26 cellular contexts compared by ENCODE assay signal in genomic region chr14:102057480-102058114, GRCh38. TPM values are rescaled to one million over a fixed set of nuclear protein-coding genes. Genes with fewer than 3 reads are reported as not detected.
DNase-seq lines count a peak whose midpoint lies in the region; ATAC-seq, FAIRE-seq and TF ChIP-seq lines count a peak whose summit lies in the region.
"Had no signal": no experiment of that assay in that cellular context is flagged by ENCODE, and none has a peak within 500 bp of the region (broad histone marks: within the 10 kb centered on the region; RNA-seq: fewer than 3 reads in every experiment).

No MANE protein-coding gene starts in this region.

- WGBS in H1 (ENCODE audit: extremely low coverage in 1 of 2, insufficient coverage in 1 of 2, insufficient read length in 1 of 2, insufficient replicate concordance in 2 of 2, low coverage in 1 of 2, low lambda C conversion rate in 2 of 2, missing lambda C conversion rate in 1 of 2), 2 experiments, result 83% methylated on average over 10 of the region's 10 CpGs; no CpG with 5 or more reads in 1 of the 2 experiments
- 62 to 64% methylated on average over 10 of the region's 10 CpGs for WGBS in thyroid gland, 2 donors

- H2BK12ac ChIP-seq in H1 (ENCODE audit: low read depth, low read length), result peak overlapping the region; percentile 55; the same call in 1 of the 2 replicates

- H3K18ac ChIP-seq in H1 (ENCODE audit: extremely low read depth, low read length), result no peak overlapping the region

- no peak overlapping the region for H3K4ac ChIP-seq in H1 (replicated peaks; ENCODE audit: insufficient read length, low read depth, low read length)

- no peak for TF ChIP-seq POLR2A in H1 (IDR thresholded peaks at IDR 0.05; ENCODE audit: control extremely low read depth in 1 of 2, low read depth in 2 of 2, low read length in 2 of 2)
- no peak for TF ChIP-seq POLR2A in thyroid gland (IDR thresholded peaks at IDR 0.05)

- intact Hi-C loops in Calu3 (cut with micrococcal nuclease; ENCODE audit: unreplicated experiment), result no loop called here
- intact Hi-C loops in PC-3 (cut with micrococcal nuclease), result no loop called here
- intact Hi-C loops in thyroid gland (cut with DNase I), result no loop called here

- peaks cover 10% of the 10 kb centered on the region for H3K36me3 ChIP-seq in PC-3 (ENCODE audit: low read depth, low read length)
- H3K36me3 ChIP-seq in H1 (ENCODE audit: control insufficient read depth in 2 of 4, insufficient read depth in 4 of 4, low read length in 3 of 4), result peaks cover 0 to 3% (median 1%) of the 10 kb centered on the region in 4 experiments; a peak in 2 of 8 replicates
- peaks cover 1 to 2% of the 10 kb centered on the region in 2 donors for H3K36me3 ChIP-seq in thyroid gland

- TSS peak; percentile 22 for BruUV-seq in Calu3 (replicated peaks; lab: Mats Ljungman, UMichigan)
- no TSS peak for BruUV-seq in PC-3 (replicated peaks; lab: Mats Ljungman, UMichigan)

- H3K9me3 ChIP-seq in PC-3 (ENCODE audit: low read length) (no peaks in the 10 kb centered on the region), H1 (ENCODE audit: insufficient read depth in 2 of 2, low read depth in 1 of 2, low read length in 1 of 2) (no peaks in the 10 kb centered on the region), thyroid gland (no peaks in the 10 kb centered on the region)
- H3K9me3 ChIP-seq: gastrocnemius medialis, tibial artery had no signal

- no peak overlapping the region for H2AK5ac ChIP-seq in H1 (ENCODE audit: low read depth, low read length)

- FAIRE-seq in H1 (lab: Jason Lieb, UNC), result no peak

- CTCF ChIA-PET in Calu3 (lab: Charles Lee), result no interaction called here
- CTCF ChIA-PET in PC-3 (lab: Charles Lee), result no interaction called here
- CTCF ChIA-PET in H1 (lab: Charles Lee; ENCODE audit: partially characterized antibody), result interaction anchor here (1.3 to 2.1 kb wide), 2 partner anchors 8 to 39 kb away, joined by 4 to 8 read pairs; no protein-coding TSS in a partner anchor

- H3K9me3 Mint-ChIP-seq in Calu3 (ENCODE audit: low read depth, unreplicated experiment), result no peaks in the 10 kb centered on the region
- H3K9me3 Mint-ChIP-seq in nephron progenitor cell, result no peaks in the 10 kb centered on the region
- H3K9me3 Mint-ChIP-seq: activated CD4-positive, alpha-beta memory T cell treated with anti-CD3 and anti-CD28 coated beads, Interleukin-2, amount 10 ng/mL, durations not matched to agents 7 days and 5 days; activated naive CD8-positive, alpha-beta T cell treated with anti-CD3 and anti-CD28 coated beads, Interleukin-2, amount 10 ng/mL, durations not matched to agents 7 days and 5 days had no signal

- H3K56ac ChIP-seq in H1 (replicated peaks; ENCODE audit: insufficient read length, low read depth, low read length), result no peak overlapping the region

- no peak overlapping the region for H2AFZ ChIP-seq in PC-3 (ENCODE audit: low read length)
- H2AFZ ChIP-seq in H1 (ENCODE audit: low read length), result peak overlapping the region; percentile 20; the same call in 1 of the 2 replicates

- no peak overlapping the region for H2BK120ac ChIP-seq in H1 (replicated peaks; ENCODE audit: low read depth, low read length)

- H3K4me3 Mint-ChIP-seq in Calu3 (ENCODE audit: low read depth, unreplicated experiment) (no peak overlapping the region), nephron progenitor cell (peak overlapping the region; percentile 54)
- H3K4me3 Mint-ChIP-seq: activated CD4-positive, alpha-beta memory T cell treated with anti-CD3 and anti-CD28 coated beads, Interleukin-2, amount 10 ng/mL, durations not matched to agents 7 days and 5 days; activated naive CD8-positive, alpha-beta T cell treated with anti-CD3 and anti-CD28 coated beads, Interleukin-2, amount 10 ng/mL, durations not matched to agents 7 days and 5 days; T-helper 17 cell had no signal

- H3K4me1 Mint-ChIP-seq in Calu3 (ENCODE audit: low read depth, unreplicated experiment) (no peaks in the 10 kb centered on the region), nephron progenitor cell (peaks cover 54% of the 10 kb centered on the region)

- H3K9ac ChIP-seq in PC-3 (ENCODE audit: low read length) (no peak overlapping the region), H1 (replicated peaks in 1 of 4; ENCODE audit: extremely low read depth in 1 of 4, low read depth in 3 of 4, low read length in 3 of 4) (no peak overlapping the region)

- H4K8ac ChIP-seq in H1 (ENCODE audit: extremely low read depth, insufficient read depth, low read length), result no peak overlapping the region

- no peak overlapping the region for H3K4me3 ChIP-seq in PC-3 (ENCODE audit: low read length)
- H3K4me3 ChIP-seq in H1 (ENCODE audit: extremely low read depth in 1 of 4, insufficient read depth in 2 of 4, low read depth in 3 of 4, low read length in 4 of 4), result no peak overlapping the region
- H3K4me3 ChIP-seq in thyroid gland (replicated peaks in 1 of 3), result no peak overlapping the region
- H3K4me3 ChIP-seq: gastrocnemius medialis, tibial artery had no signal

- no peaks in the 10 kb centered on the region for H3K9me2 ChIP-seq in PC-3 (replicated peaks; ENCODE audit: low read length)

- H3K27me3 Mint-ChIP-seq in Calu3 (ENCODE audit: unreplicated experiment), result no peaks in the 10 kb centered on the region
- H3K27me3 Mint-ChIP-seq in nephron progenitor cell (ENCODE audit: low read depth, poor library complexity), result peaks cover 10% of the 10 kb centered on the region
- H3K27me3 Mint-ChIP-seq: T-helper 17 cell had no signal

- POLR2A ChIA-PET in PC-3 (lab: Charles Lee; ENCODE audit: unreplicated experiment) (no interaction called here), H1 (lab: Charles Lee; ENCODE audit: partially characterized antibody) (interaction anchor here (0.6 to 1.1 kb wide), 4 partner anchors 21 to 279 kb away, joined by 3 read pairs; no protein-coding TSS in a partner anchor)

- H2BK20ac ChIP-seq in H1 (ENCODE audit: low read length), result no peak overlapping the region

- DNase-seq in Calu3 (no peak), PC-3 (no peak), H1 (ENCODE audit: low read depth in 1 of 2, low spot score in 2 of 2) (no peak), nephron progenitor cell (no peak), thyroid gland (no peak), iPS-NIHi11 (ENCODE audit: low spot score) (no peak)
- DNase-seq in stimulated activated CD4-positive, alpha-beta T cell treated with anti-CD3 and anti-CD28 coated beads, Interleukin-1b, Interleukin-23, amount 100 ng/mL, for 48 hours, result no peak
- DNase-seq: activated CD4-positive, alpha-beta memory T cell treated with anti-CD3 and anti-CD28 coated beads, Interleukin-2, amount 10 ng/mL, durations not matched to agents 7 days and 5 days; activated naive CD8-positive, alpha-beta T cell treated with anti-CD3 and anti-CD28 coated beads, Interleukin-2, amount 10 ng/mL, durations not matched to agents 7 days and 5 days; activated T-cell treated with anti-CD3 and anti-CD28 coated beads, Interleukin-2, amount 50 U/mL, for 48 hours; AML-193; COR-L47; dermis blood vessel endothelial cell; erythroblast; gastrocnemius medialis; KG1; MV-4-11; NCI-H2029; NCI-H446; right cardiac atrium; SHP77; stimulated activated CD4-positive, alpha-beta T cell treated with anti-CD3 and anti-CD28 coated beads, Interleukin-15, amount 100 ng/mL, for 24 hours; T-helper 17 cell; tibial artery; WERI-Rb-1 had no signal

- no peak for TF ChIP-seq EP300 in H1 (IDR thresholded peaks at IDR 0.05; ENCODE audit: borderline replicate concordance in 1 of 2, low read depth in 2 of 2, low read length in 2 of 2)

- peak overlapping the region; percentile 90 for H4K91ac ChIP-seq in H1 (replicated peaks; ENCODE audit: insufficient read length, low read length)

- H3K79me1 ChIP-seq in H1 (ENCODE audit: low read depth, low read length), result 0 out of 2 replicates have a peak, but pooled peaks cover 3% of the 10 kb centered on the region

- peaks cover 10% of the 10 kb centered on the region for H3F3A ChIP-seq in PC-3 (ENCODE audit: low read length, unreplicated experiment)

- no peak for TF ChIP-seq CTCF in Calu3 (IDR thresholded peaks at IDR 0.05; ENCODE audit: unreplicated experiment)
- no peak for TF ChIP-seq CTCF in PC-3 (conservative IDR thresholded peaks at IDR 0.05; ENCODE audit: low read depth, low read length)
- TF ChIP-seq CTCF in H1 (IDR thresholded peaks at IDR 0.05; ENCODE audit: control extremely low read depth in 1 of 3, insufficient read depth in 1 of 3, low read depth in 1 of 3, low read length in 3 of 3), result no peak
- no peak for TF ChIP-seq CTCF in nephron progenitor cell (IDR thresholded peaks at IDR 0.05)
- no peak for TF ChIP-seq CTCF in thyroid gland (IDR thresholded peaks at IDR 0.05)

- ATAC-seq in PC-3, result peak; percentile 6; the same call in 1 of the 2 replicates
- ATAC-seq: left lobe of liver, T-helper 17 cell had no signal

- H2BK5ac ChIP-seq in H1 (ENCODE audit: low read depth, low read length), result peak overlapping the region; percentile 0; the same call in 1 of the 2 replicates

- TF ChIP-seq RAD21 in H1 (IDR thresholded peaks at IDR 0.05 in 1 of 2, conservative IDR thresholded peaks at IDR 0.05 in 1 of 2; ENCODE audit: low read depth in 2 of 2, low read length in 2 of 2), result no peak

- peak overlapping the region; percentile 31; the same call in 1 of the 2 replicates for H2BK15ac ChIP-seq in H1 (ENCODE audit: low read length)

- H3K4me1 ChIP-seq in PC-3 (ENCODE audit: insufficient read depth, low read length), result no peaks in the 10 kb centered on the region
- peaks cover 0 to 11% (median 5%) of the 10 kb centered on the region in 4 experiments; a peak in 5 of 7 replicates for H3K4me1 ChIP-seq in H1 (replicated peaks in 1 of 4; ENCODE audit: control insufficient read depth in 3 of 4, insufficient read depth in 4 of 4, low read length in 3 of 4)
- no peaks in the 10 kb centered on the region for H3K4me1 ChIP-seq in thyroid gland
- H3K4me1 ChIP-seq: gastrocnemius medialis had no signal

- no peak overlapping the region for H3K14ac ChIP-seq in H1 (ENCODE audit: insufficient read length)

- no peak overlapping the region for H3K23ac ChIP-seq in H1 (ENCODE audit: insufficient read length)

- H3K27ac Mint-ChIP-seq in Calu3 (ENCODE audit: unreplicated experiment) (peak overlapping the region; percentile 18), nephron progenitor cell (no peak overlapping the region)
- H3K27ac Mint-ChIP-seq: activated CD4-positive, alpha-beta memory T cell treated with anti-CD3 and anti-CD28 coated beads, Interleukin-2, amount 10 ng/mL, durations not matched to agents 7 days and 5 days; activated naive CD8-positive, alpha-beta T cell treated with anti-CD3 and anti-CD28 coated beads, Interleukin-2, amount 10 ng/mL, durations not matched to agents 7 days and 5 days; T-helper 17 cell had no signal

- no peaks in the 10 kb centered on the region; the same call in 1 of the 2 replicates for H3K23me2 ChIP-seq in H1 (ENCODE audit: low read depth, low read length)

- no peak overlapping the region for H4K5ac ChIP-seq in H1 (ENCODE audit: insufficient read length, low read depth, low read length)

- H3K4me2 ChIP-seq in PC-3 (ENCODE audit: low read length), result no peak overlapping the region
- H3K4me2 ChIP-seq in H1 (ENCODE audit: insufficient read depth in 1 of 2, low read depth in 2 of 2, low read length in 2 of 2), result no peak overlapping the region

- no peaks in the 10 kb centered on the region for H3K79me2 ChIP-seq in PC-3 (ENCODE audit: low read length)
- H3K79me2 ChIP-seq in H1 (ENCODE audit: control insufficient read depth in 1 of 2, insufficient read depth in 2 of 2, low read length in 2 of 2), result no peaks in the 10 kb centered on the region

- no peaks in the 10 kb centered on the region for H3K27me3 ChIP-seq in PC-3 (ENCODE audit: low read length)
- H3K27me3 ChIP-seq in H1 (replicated peaks in 1 of 4; ENCODE audit: control insufficient read depth in 3 of 4, extremely low read depth in 1 of 4, insufficient read depth in 3 of 4, low read length in 3 of 4), result no peaks in the 10 kb centered on the region
- no peaks in the 10 kb centered on the region for H3K27me3 ChIP-seq in thyroid gland
- H3K27me3 ChIP-seq: gastrocnemius medialis had no signal

- H4K20me1 ChIP-seq in PC-3 (ENCODE audit: low read length) (no peaks in the 10 kb centered on the region), H1 (replicated peaks in 1 of 2; ENCODE audit: control insufficient read depth in 1 of 2, insufficient read depth in 2 of 2, low read length in 2 of 2) (peaks cover 0 to 5% of the 10 kb centered on the region in 2 experiments)

- peaks cover 39% of the 10 kb centered on the region for H3K36me3 Mint-ChIP-seq in Calu3 (ENCODE audit: insufficient read depth, unreplicated experiment)
- peaks cover 29% of the 10 kb centered on the region for H3K36me3 Mint-ChIP-seq in nephron progenitor cell (ENCODE audit: low read depth)

- no peak overlapping the region for H3K27ac ChIP-seq in PC-3 (ENCODE audit: low read length)
- H3K27ac ChIP-seq in H1 (ENCODE audit: low read depth, low read length), result no peak overlapping the region
- no peak overlapping the region for H3K27ac ChIP-seq in thyroid gland
- H3K27ac ChIP-seq: gastrocnemius medialis, tibial artery, WERI-Rb-1 had no signal

RNA-seq across cellular contexts. Expression of gene HSP90AA1, which starts 29.2 kb away (rescaled TPM):
- total RNA-seq in Calu3 (2022) (1,038 and 1,111 TPM in 2 replicates), PC-3 (2014; rRNA removed) (671 and 785 TPM in 2 replicates), thyroid gland (100 to 1,000 TPM; 217 to 405 (median 278) TPM)
- total RNA-seq in H1 (2021; fragmentation: NEBNext Ultra II Directional; extraction: Animal tissue kit (Norgen Biotek cat#: 25700)), result 846 and 878 TPM in 2 replicates
- polyA plus RNA-seq in H1 (2011; rRNA removed), result 207 and 339 TPM in 2 replicates
- 573 TPM for polyA plus RNA-seq in H1 (2011; cell fraction: cytosol; rRNA removed)
- 133 TPM for polyA plus RNA-seq in H1 (2011; cell fraction: nucleus; rRNA removed)
- 633 to 1,199 TPM (median 736 TPM) in 4 replicates for polyA plus RNA-seq in H1 (2012, experiment 1 of 2)
- polyA plus RNA-seq in H1 (2012, experiment 2 of 2), result 57.5 TPM
- 794 TPM for polyA plus RNA-seq in H1 (2013, experiment 1 of 2)
- polyA plus RNA-seq in H1 (2013, experiment 2 of 2), result 842 TPM
- 567 and 580 TPM in 2 replicates for polyA minus RNA-seq in H1 (2011; rRNA and poly(A)+ RNA removed)
- polyA minus RNA-seq in H1 (2011; cell fraction: cytosol; rRNA and poly(A)+ RNA removed), result 1,082 TPM
- 248 TPM for polyA minus RNA-seq in H1 (2011; cell fraction: nucleus; rRNA and poly(A)+ RNA removed)
